Comparison of ENCODE assay signal across 17 cellular contexts in the genomic region with DNA sequence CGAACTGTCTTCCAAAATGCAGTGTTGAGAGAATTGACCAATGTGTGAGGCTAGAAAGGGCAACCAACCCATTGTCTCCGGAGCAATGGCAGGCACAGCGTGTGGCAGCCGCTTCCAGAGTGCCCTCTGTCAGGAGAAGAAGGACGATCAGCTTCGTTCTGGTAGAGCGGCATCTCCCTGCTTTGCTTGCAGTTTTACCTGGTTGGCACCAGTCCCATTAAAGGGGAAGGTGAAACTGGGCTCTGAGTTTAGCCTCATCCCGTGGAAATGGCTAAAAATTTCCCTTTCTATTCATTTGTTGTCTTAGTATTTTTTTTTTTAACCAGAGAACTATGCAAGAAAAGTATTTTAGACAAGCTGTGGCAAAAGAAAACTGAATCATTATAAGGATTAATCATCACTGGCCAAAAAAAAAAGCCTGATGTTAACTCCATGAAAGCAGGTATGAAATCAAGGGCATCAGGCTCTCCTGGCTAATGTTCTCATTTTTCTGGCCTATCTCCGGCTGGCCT.
DNase-seq lines count a peak whose midpoint lies in the region; ATAC-seq, FAIRE-seq and TF ChIP-seq lines count a peak whose summit lies in the region.
"Had no signal": no experiment of that assay in that cellular context is flagged by ENCODE, and none has a peak within 500 bp of the region (broad histone marks: within the 10 kb centered on the region; RNA-seq: fewer than 3 reads in every experiment).

No MANE protein-coding gene starts in this region.

- no peak overlapping the region for H3K4me2 ChIP-seq in HepG2 (ENCODE audit: low read depth, low read length)

- H3K27ac ChIP-seq in VCaP (no peak overlapping the region), suprapubic skin (peak overlapping the region; percentile 59), HepG2 (ENCODE audit: extremely low read length, insufficient read depth, low read length) (no peak overlapping the region)
- H3K27ac ChIP-seq: spleen, tibial artery had no signal

- BruUV-seq in HepG2 (replicated peaks; lab: Mats Ljungman, UMichigan) = no TSS peak

- H2AFZ ChIP-seq in HepG2 (ENCODE audit: low read length) = no peak overlapping the region

- FAIRE-seq in HepG2 (lab: Jason Lieb, UNC) = no peak
- FAIRE-seq: GM12891 had no signal

- no peak overlapping the region for H3K4me3 ChIP-seq in suprapubic skin
- no peak overlapping the region for H3K4me3 ChIP-seq in HepG2 (replicated peaks in 1 of 3; ENCODE audit: insufficient read depth in 1 of 3, low read depth in 2 of 3, low read length in 3 of 3)
- H3K4me3 ChIP-seq: spleen, tibial artery had no signal

- H3K4me3 Mint-ChIP-seq in T-cell = no peak overlapping the region
- H3K4me3 Mint-ChIP-seq: activated CD8-positive, alpha-beta memory T cell treated with anti-CD3 and anti-CD28 coated beads, Interleukin-2, amount 10 ng/mL, durations not matched to agents 7 days and 5 days; activated naive CD8-positive, alpha-beta T cell; nephron had no signal

- no peak for TF ChIP-seq RAD21 in HepG2 (CRISPR knock-in tag; IDR thresholded peaks at IDR 0.05)

- no peaks in the 10 kb centered on the region for H3K4me1 Mint-ChIP-seq in T-cell
- H3K4me1 Mint-ChIP-seq: activated CD8-positive, alpha-beta memory T cell treated with anti-CD3 and anti-CD28 coated beads, Interleukin-2, amount 10 ng/mL, durations not matched to agents 7 days and 5 days had no signal

- 50% methylated on average over 9 of the region's 9 CpGs for WGBS in suprapubic skin
- 20% methylated on average over 5 of the region's 9 CpGs for WGBS in HepG2 (ENCODE audit: low lambda C conversion rate)

- H3K36me3 Mint-ChIP-seq in T-cell = no peaks in the 10 kb centered on the region
- H3K36me3 Mint-ChIP-seq: activated CD8-positive, alpha-beta memory T cell treated with anti-CD3 and anti-CD28 coated beads, Interleukin-2, amount 10 ng/mL, durations not matched to agents 7 days and 5 days had no signal

- H3K4me1 ChIP-seq in suprapubic skin (peaks cover 9% of the 10 kb centered on the region), HepG2 (ENCODE audit: insufficient read depth, low read length) (no peaks in the 10 kb centered on the region)
- H3K4me1 ChIP-seq: Caco-2, spleen had no signal

- H3K9ac ChIP-seq in HepG2 (ENCODE audit: insufficient read depth, low read depth, low read length) = no peak overlapping the region

- peaks cover 0 to 13% (median 3%) of the 10 kb centered on the region in 3 donors for H3K9me3 Mint-ChIP-seq in T-cell
- H3K9me3 Mint-ChIP-seq: nephron had no signal

- intact Hi-C loops in HepG2 (cut with micrococcal nuclease; ENCODE audit: unreplicated experiment) = no loop called here

- CTCF ChIA-PET in HepG2 (lab: Yijun Ruan, JAX; ENCODE audit: low intra/inter-chr PET ratio, low total read pairs) = no interaction called here
- CTCF ChIA-PET in T-cell (lab: Charles Lee) = interaction anchor here in 1 of 2 donors (0.5 kb wide), 1 partner anchor 576 kb away, joined by 5 read pairs; no protein-coding TSS in a partner anchor

- H3K79me2 ChIP-seq in HepG2 (ENCODE audit: insufficient read depth, low read length) = no peaks in the 10 kb centered on the region

- H3K27me3 ChIP-seq in suprapubic skin (no peaks in the 10 kb centered on the region), HepG2 (ENCODE audit: control insufficient read depth in 1 of 2, insufficient read depth in 2 of 2, low read length in 2 of 2) (peaks cover 0 to 11% of the 10 kb centered on the region in 2 experiments; a peak in 3 of 5 replicates)

- H3K36me3 ChIP-seq in suprapubic skin = no peaks in the 10 kb centered on the region
- no peaks in the 10 kb centered on the region for H3K36me3 ChIP-seq in HepG2 (replicated peaks in 1 of 2; ENCODE audit: control insufficient read depth in 1 of 2, insufficient read depth in 2 of 2, low read length in 2 of 2)
- H3K36me3 ChIP-seq: spleen, tibial artery had no signal

- POLR2A ChIA-PET in HepG2 (lab: Yijun Ruan, JAX) (no interaction called here), T-cell (lab: Charles Lee) (no interaction called here)

- H3K9me3 ChIP-seq in suprapubic skin (no peaks in the 10 kb centered on the region), HepG2 (ENCODE audit: low read length) (no peaks in the 10 kb centered on the region)
- H3K9me3 ChIP-seq: Caco-2, spleen, tibial artery had no signal

- TF ChIP-seq CTCF in VCaP (conservative IDR thresholded peaks at IDR 0.05) = 0 out of 2 replicates have a peak, but pooled peaks have one; percentile 6
- no peak for TF ChIP-seq CTCF in suprapubic skin (IDR thresholded peaks at IDR 0.05)
- TF ChIP-seq CTCF in HepG2 (CRISPR knock-in tag; IDR thresholded peaks at IDR 0.05) = no peak

- TF ChIP-seq EP300 in suprapubic skin (IDR thresholded peaks at IDR 0.05) (no peak), HepG2 (IDR thresholded peaks at IDR 0.05; ENCODE audit: low read depth in 2 of 2, low read length in 2 of 2) (no peak), HepG2 (CRISPR knock-in tag; IDR thresholded peaks at IDR 0.05; ENCODE audit: borderline replicate concordance) (no peak)

- DNase-seq in HT1080 (ENCODE audit: low read depth) (peak; percentile 17), hepatic stellate cell (ENCODE audit: low spot score) (peak; percentile 8), suprapubic skin (ENCODE audit: low spot score in 2 of 2) (no peak), HepG2 (ENCODE audit: low spot score) (no peak), NCI-H146 (lab: John Stamatoyannopoulos, UW) (no peak), T-cell (no peak)
- no peak for DNase-seq in stimulated activated CD4-positive, alpha-beta T cell treated with anti-CD3 and anti-CD28 coated beads, Interleukin-1b, Interleukin-23, amount 100 ng/mL, for 48 hours
- DNase-seq: activated CD8-positive, alpha-beta memory T cell treated with anti-CD3 and anti-CD28 coated beads, Interleukin-2, amount 10 ng/mL, durations not matched to agents 7 days and 5 days; Caco-2; cortex of kidney; foreskin melanocyte; spleen; tibial artery had no signal

- H3K27me3 Mint-ChIP-seq in T-cell = peaks cover 9 to 10% of the 10 kb centered on the region in 2 donors

- in situ Hi-C loops in HepG2 (cut with HindIII; ENCODE audit: extremely low pct_ligation_motif_present, low pct_unique_long_range_greater_than_20kb) = no loop called here

- no peak for ATAC-seq in HepG2
- no peak for ATAC-seq in T-cell (replicated peaks in 1 of 4)
- ATAC-seq: activated CD8-positive, alpha-beta memory T cell treated with anti-CD3 and anti-CD28 coated beads, Interleukin-2, amount 10 ng/mL, durations not matched to agents 7 days and 5 days had no signal

- H4K20me1 ChIP-seq in HepG2 (ENCODE audit: insufficient read depth, low read length) = no peaks in the 10 kb centered on the region

- no peak overlapping the region for H3K27ac Mint-ChIP-seq in T-cell
- H3K27ac Mint-ChIP-seq: activated CD8-positive, alpha-beta memory T cell treated with anti-CD3 and anti-CD28 coated beads, Interleukin-2, amount 10 ng/mL, durations not matched to agents 7 days and 5 days; activated naive CD8-positive, alpha-beta T cell; nephron had no signal

- TF ChIP-seq POLR2A in suprapubic skin (IDR thresholded peaks at IDR 0.05) = no peak
- TF ChIP-seq POLR2A in HepG2 (IDR thresholded peaks at IDR 0.05; ENCODE audit: insufficient read depth in 1 of 2, low read depth in 2 of 2, low read length in 2 of 2) = no peak

TF ChIP-seq in HepG2, 621 proteins besides CTCF, POLR2A, EP300 and RAD21 (continues in another document):
- TF ChIP-seq ZC3H13 (CRISPR knock-in tag; IDR thresholded peaks at IDR 0.05) = no peak
- no peak for TF ChIP-seq PAWR (CRISPR knock-in tag; IDR thresholded peaks at IDR 0.05; ENCODE audit: borderline replicate concordance)
- TF ChIP-seq SRY (CRISPR knock-in tag; IDR thresholded peaks at IDR 0.05) = no peak
- TF ChIP-seq CBFB (CRISPR knock-in tag; IDR thresholded peaks at IDR 0.05) = no peak
- TF ChIP-seq SATB2 (CRISPR knock-in tag; IDR thresholded peaks at IDR 0.05) = no peak
- TF ChIP-seq ZNF678 (CRISPR knock-in tag; IDR thresholded peaks at IDR 0.05) = no peak
- TF ChIP-seq NFATC3 (CRISPR knock-in tag; IDR thresholded peaks at IDR 0.05) = no peak
- TF ChIP-seq, protein P1, sequence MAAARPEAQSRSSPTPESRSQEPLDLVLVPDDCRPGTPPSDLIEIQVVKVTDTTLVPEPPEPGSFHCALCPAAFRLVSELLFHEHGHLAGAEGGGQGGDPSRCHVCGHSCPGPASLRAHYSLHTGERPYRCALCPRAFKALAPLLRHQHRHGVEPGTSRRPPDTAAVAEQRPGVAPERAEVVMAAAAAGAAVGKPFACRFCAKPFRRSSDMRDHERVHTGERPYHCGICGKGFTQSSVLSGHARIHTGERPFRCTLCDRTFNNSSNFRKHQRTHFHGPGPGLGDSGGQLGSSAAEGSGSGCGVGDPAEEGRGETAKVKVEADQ (CRISPR knock-in tag; IDR thresholded peaks at IDR 0.05; ENCODE audit: borderline replicate concordance) = no peak
- TF ChIP-seq, protein P2, sequence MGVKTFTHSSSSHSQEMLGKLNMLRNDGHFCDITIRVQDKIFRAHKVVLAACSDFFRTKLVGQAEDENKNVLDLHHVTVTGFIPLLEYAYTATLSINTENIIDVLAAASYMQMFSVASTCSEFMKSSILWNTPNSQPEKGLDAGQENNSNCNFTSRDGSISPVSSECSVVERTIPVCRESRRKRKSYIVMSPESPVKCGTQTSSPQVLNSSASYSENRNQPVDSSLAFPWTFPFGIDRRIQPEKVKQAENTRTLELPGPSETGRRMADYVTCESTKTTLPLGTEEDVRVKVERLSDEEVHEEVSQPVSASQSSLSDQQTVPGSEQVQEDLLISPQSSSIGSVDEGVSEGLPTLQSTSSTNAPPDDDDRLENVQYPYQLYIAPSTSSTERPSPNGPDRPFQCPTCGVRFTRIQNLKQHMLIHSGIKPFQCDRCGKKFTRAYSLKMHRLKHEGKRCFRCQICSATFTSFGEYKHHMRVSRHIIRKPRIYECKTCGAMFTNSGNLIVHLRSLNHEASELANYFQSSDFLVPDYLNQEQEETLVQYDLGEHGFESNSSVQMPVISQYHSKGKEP (CRISPR knock-in tag; IDR thresholded peaks at IDR 0.05) = no peak
- no peak for TF ChIP-seq SOX6 (IDR thresholded peaks at IDR 0.05)
- TF ChIP-seq SOX6 (CRISPR knock-in tag; IDR thresholded peaks at IDR 0.05) = no peak

Comparison
In these comparisons a context has a peak if more than half of its experiments do, and no peak if none do; other contexts are left out.
1. DNase-seq: peak in HT1080 (single experiment) and hepatic stellate cell (single experiment); none in suprapubic skin (0 of 2), HepG2 (single experiment), NCI-H146 (single experiment), T-cell (0 of 34) and stimulated activated CD4-positive, alpha-beta T cell treated with anti-CD3 and anti-CD28 coated beads, Interleukin-1b, Interleukin-23, amount 100 ng/mL, for 48 hours (single experiment).